ENCODE assay signal across 2 cellular contexts in genomic region chr22:19661156-19661555, GRCh38.
A peak's percentile ranks its signal among the peaks of the same experiment; 100 is the strongest.
TF ChIP-seq lines count a peak whose summit lies in the region.

No MANE protein-coding gene starts in this region.

TF ChIP-seq in IMR-90, 13 proteins besides CTCF, POLR2A, EP300 and RAD21:
- no peak for TF ChIP-seq RCOR1 (IDR thresholded peaks at IDR 0.05; ENCODE audit: insufficient replicate concordance, low read length)
- TF ChIP-seq ELK1 (IDR thresholded peaks at IDR 0.05; ENCODE audit: borderline replicate concordance, low read depth, low read length), result no peak
- no peak for TF ChIP-seq RFX5 (IDR thresholded peaks at IDR 0.05; ENCODE audit: low read depth, low read length)
- no peak for TF ChIP-seq NFE2L2 (IDR thresholded peaks at IDR 0.05; ENCODE audit: low read depth, low read length)
- no peak for TF ChIP-seq CEBPB (IDR thresholded peaks at IDR 0.05; ENCODE audit: low read depth, low read length)
- TF ChIP-seq CHD1 (IDR thresholded peaks at IDR 0.05; ENCODE audit: low read depth, low read length), result no peak
- TF ChIP-seq SMC3 (IDR thresholded peaks at IDR 0.05; ENCODE audit: low read depth, low read length), result no peak
- no peak for TF ChIP-seq MAFK (IDR thresholded peaks at IDR 0.05; ENCODE audit: low read depth, low read length)
- TF ChIP-seq BHLHE40 (IDR thresholded peaks at IDR 0.05; ENCODE audit: low read depth, low read length), result no peak
- TF ChIP-seq MXI1 (IDR thresholded peaks at IDR 0.05; ENCODE audit: borderline replicate concordance, low read depth, low read length), result no peak

TF ChIP-seq in K562, 482 proteins besides CTCF, POLR2A, EP300 and RAD21 (continues in another document):
- TF ChIP-seq TSHZ1 (CRISPR knock-in tag; IDR thresholded peaks at IDR 0.05) (no peak), ZC3H4 (CRISPR knock-in tag; IDR thresholded peaks at IDR 0.05; ENCODE audit: borderline replicate concordance) (no peak), CHCHD3 (CRISPR knock-in tag; IDR thresholded peaks at IDR 0.05) (no peak), KLF1 (tag; IDR thresholded peaks at IDR 0.05) (no peak), GATAD2B (IDR thresholded peaks at IDR 0.05; ENCODE audit: borderline replicate concordance) (no peak), CLOCK (CRISPR knock-in tag; IDR thresholded peaks at IDR 0.05; ENCODE audit: borderline replicate concordance) (no peak), ZNF668 (CRISPR knock-in tag; IDR thresholded peaks at IDR 0.05) (no peak), E2F4 (CRISPR knock-in tag; IDR thresholded peaks at IDR 0.05; ENCODE audit: low read depth) (no peak), ZBTB33 (CRISPR knock-in tag; IDR thresholded peaks at IDR 0.05) (no peak), HCFC1 (IDR thresholded peaks at IDR 0.05; ENCODE audit: low read depth, low read length) (no peak), ZNF583 (CRISPR knock-in tag; IDR thresholded peaks at IDR 0.05) (no peak), ZNF79 (CRISPR knock-in tag; IDR thresholded peaks at IDR 0.05; ENCODE audit: low read depth) (no peak), AFF4 (CRISPR knock-in tag; IDR thresholded peaks at IDR 0.05) (no peak), ZNF277 (CRISPR knock-in tag; IDR thresholded peaks at IDR 0.05; ENCODE audit: borderline replicate concordance) (no peak), FOXJ3 (CRISPR knock-in tag; IDR thresholded peaks at IDR 0.05) (no peak), SMARCE1 (IDR thresholded peaks at IDR 0.05) (no peak), ZBTB34 (CRISPR knock-in tag; IDR thresholded peaks at IDR 0.05) (no peak), ZNF408 (CRISPR knock-in tag; IDR thresholded peaks at IDR 0.05; ENCODE audit: low read depth) (no peak), U2AF1 (optimal IDR thresholded peaks at IDR 0.05; ENCODE audit: low read depth, low read length) (no peak), ARID3B (CRISPR knock-in tag; IDR thresholded peaks at IDR 0.05; ENCODE audit: borderline replicate concordance) (no peak), TAF7 (tag; IDR thresholded peaks at IDR 0.05) (0 out of 2 replicates have a peak, but pooled peaks have one; percentile 20), NCOR1 (IDR thresholded peaks at IDR 0.05) (no peak), CEBPB (tag; IDR thresholded peaks at IDR 0.05) (no peak), CREB1 (IDR thresholded peaks at IDR 0.05) (no peak), CREB1 (CRISPR knock-in tag; IDR thresholded peaks at IDR 0.05) (no peak), ZNF143 (CRISPR knock-in tag; IDR thresholded peaks at IDR 0.05) (no peak), GATAD2A (IDR thresholded peaks at IDR 0.05) (no peak), CREB3L1 (IDR thresholded peaks at IDR 0.05; ENCODE audit: borderline replicate concordance, low read depth) (no peak), ZNF217 (CRISPR knock-in tag; IDR thresholded peaks at IDR 0.05) (no peak)
